ENCODE assay signal across 15 cellular contexts in genomic region chr4:152545088-152545487, GRCh38. TPM values are rescaled to one million over a fixed set of nuclear protein-coding genes. Genes with fewer than 3 reads are reported as not detected.
DNase-seq lines count a peak whose midpoint lies in the region; ATAC-seq and TF ChIP-seq lines count a peak whose summit lies in the region.
"Had no signal": no experiment of that assay in that cellular context is flagged by ENCODE, and none has a peak within 500 bp of the region (broad histone marks: within the 10 kb centered on the region; RNA-seq: fewer than 3 reads in every experiment).

No MANE protein-coding gene starts in this region.

- DNase-seq in CD4-positive, alpha-beta T cell, result no peak
- DNase-seq in CD8-positive, alpha-beta T cell, result no peak
- no peak for DNase-seq in naive thymus-derived CD4-positive, alpha-beta T cell
- DNase-seq in Right ventricle myocardium superior (no peak), right lobe of liver (no peak)
- DNase-seq: ACHN, BE2C, C1 segment of cervical spinal cord, Caco-2, GM23248, HCEC 1CT, IMR-90 had no signal

- no peaks in the 10 kb centered on the region for H3K36me3 ChIP-seq in CD8-positive, alpha-beta T cell (ENCODE audit: insufficient read depth, low read length)
- peaks cover 0 to 4% (median 0%) of the 10 kb centered on the region in 3 experiments for H3K36me3 ChIP-seq in naive thymus-derived CD4-positive, alpha-beta T cell (ENCODE audit: control insufficient read depth in 2 of 3, insufficient read depth in 3 of 3, low read length in 3 of 3)
- H3K36me3 ChIP-seq in right lobe of liver, result no peaks in the 10 kb centered on the region
- H3K36me3 ChIP-seq: BE2C had no signal

- no peak for ATAC-seq in CD4-positive, alpha-beta T cell (ENCODE audit: poor library complexity)
- no peak for ATAC-seq in CD8-positive, alpha-beta T cell
- no peak for ATAC-seq in naive thymus-derived CD4-positive, alpha-beta T cell
- no peak for ATAC-seq in Right ventricle myocardium superior (ENCODE audit: poor library complexity)
- ATAC-seq in GM21447 (IDR thresholded peaks at IDR 0.05; ENCODE audit: unreplicated experiment), result no peak
- no peak for ATAC-seq in right lobe of liver
- ATAC-seq: K562 had no signal

- TF ChIP-seq POLR2A in right lobe of liver (IDR thresholded peaks at IDR 0.05), result no peak

- H3K9me3 ChIP-seq in CD4-positive, alpha-beta T cell (ENCODE audit: control insufficient read depth, low read length), result no peaks in the 10 kb centered on the region
- no peaks in the 10 kb centered on the region for H3K9me3 ChIP-seq in CD8-positive, alpha-beta T cell (ENCODE audit: low read length)
- no peaks in the 10 kb centered on the region for H3K9me3 ChIP-seq in naive thymus-derived CD4-positive, alpha-beta T cell (ENCODE audit: control insufficient read depth in 2 of 3, low read length in 3 of 3)
- H3K9me3 ChIP-seq in right lobe of liver, result no peaks in the 10 kb centered on the region
- H3K9me3 ChIP-seq: BE2C had no signal

- intact Hi-C loops in CD4-positive, alpha-beta T cell (cut with DNase I, micrococcal nuclease), result no loop called here
- intact Hi-C loops in CD8-positive, alpha-beta T cell (cut with DNase I, micrococcal nuclease), result no loop called here
- intact Hi-C loops in naive thymus-derived CD4-positive, alpha-beta T cell (cut with micrococcal nuclease), result no loop called here
- intact Hi-C loops in Right ventricle myocardium superior (cut with DNase I), result no loop called here
- intact Hi-C loops in right lobe of liver (cut with DNase I), result no loop called here

- no peaks in the 10 kb centered on the region for H3K27me3 Mint-ChIP-seq in CD4-positive, alpha-beta T cell
- no peaks in the 10 kb centered on the region for H3K27me3 Mint-ChIP-seq in CD8-positive, alpha-beta T cell (ENCODE audit: low read depth)
- no peaks in the 10 kb centered on the region for H3K27me3 Mint-ChIP-seq in naive thymus-derived CD4-positive, alpha-beta T cell

- H3K27ac Mint-ChIP-seq in CD4-positive, alpha-beta T cell, result peak overlapping the region; percentile 79
- peak overlapping the region; percentile 53 for H3K27ac Mint-ChIP-seq in CD8-positive, alpha-beta T cell
- H3K27ac Mint-ChIP-seq in naive thymus-derived CD4-positive, alpha-beta T cell, result peak overlapping the region in 8 of 9 donors; percentile 15 to 82 (median 53)

- no peak overlapping the region for H3K4me3 ChIP-seq in CD8-positive, alpha-beta T cell (ENCODE audit: low read depth, low read length)
- no peak overlapping the region for H3K4me3 ChIP-seq in naive thymus-derived CD4-positive, alpha-beta T cell (ENCODE audit: low read length)
- H3K4me3 ChIP-seq in right lobe of liver, result no peak overlapping the region
- H3K4me3 ChIP-seq: GM23248, K562 had no signal

- CTCF ChIA-PET in CD4-positive, alpha-beta T cell (lab: Charles Lee), result interaction anchor here (0.9 to 2.1 kb wide), 2 partner anchors 9 kb away, joined by 3 to 7 read pairs; partner anchors contain the start of gene FBXW7
- CTCF ChIA-PET in CD8-positive, alpha-beta T cell (lab: Charles Lee), result interaction anchor here (0.7 kb wide), 1 partner anchor 83 kb away, joined by 3 read pairs; no protein-coding TSS in a partner anchor
- CTCF ChIA-PET in naive thymus-derived CD4-positive, alpha-beta T cell (lab: Charles Lee), result interaction anchor here (1.0 kb wide), 1 partner anchor 8 kb away, joined by 7 read pairs; the partner anchor contains the start of gene FBXW7

- whole genome bisulfite sequencing in right lobe of liver (ENCODE audit: insufficient coverage, low coverage, low lambda C conversion rate, missing lambda C conversion rate), result 78% methylated on average over 2 of the region's 2 CpGs

- H3K4me3 Mint-ChIP-seq in CD4-positive, alpha-beta T cell, result no peak overlapping the region
- no peak overlapping the region for H3K4me3 Mint-ChIP-seq in CD8-positive, alpha-beta T cell
- H3K4me3 Mint-ChIP-seq in naive thymus-derived CD4-positive, alpha-beta T cell, result peak overlapping the region in 1 of 10 donors; percentile 6

- POLR2A ChIA-PET in CD4-positive, alpha-beta T cell (lab: Charles Lee), result interaction anchor here (1.1 to 2.4 kb wide), 3 partner anchors 9 to 44 kb away, joined by 3 to 18 read pairs (median 15); partner anchors contain the start of gene FBXW7
- POLR2A ChIA-PET in CD8-positive, alpha-beta T cell (lab: Charles Lee), result interaction anchor here (0.6 to 1.0 kb wide), 4 partner anchors 8 to 710 kb away, joined by 3 to 8 read pairs (median 3); partner anchors contain the start of gene FBXW7
- POLR2A ChIA-PET in naive thymus-derived CD4-positive, alpha-beta T cell (lab: Charles Lee), result interaction anchor here (0.8 to 0.9 kb wide), 3 partner anchors 8 to 50 kb away, joined by 3 read pairs; partner anchors contain the start of gene FBXW7

- H3K27ac ChIP-seq in CD4-positive, alpha-beta T cell (ENCODE audit: low read depth, low read length), result no peak overlapping the region
- H3K27ac ChIP-seq in CD8-positive, alpha-beta T cell (ENCODE audit: low read depth, low read length), result no peak overlapping the region
- H3K27ac ChIP-seq in VCaP (peak overlapping the region; percentile 65), right lobe of liver (no peak overlapping the region)
- no peak overlapping the region for H3K27ac ChIP-seq in naive thymus-derived CD4-positive, alpha-beta T cell (ENCODE audit: low read depth, low read length)
- H3K27ac ChIP-seq: GM23248 had no signal

- H3K36me3 Mint-ChIP-seq in CD4-positive, alpha-beta T cell (ENCODE audit: low read depth), result no peaks in the 10 kb centered on the region
- H3K36me3 Mint-ChIP-seq in CD8-positive, alpha-beta T cell, result peaks cover 4% of the 10 kb centered on the region
- H3K36me3 Mint-ChIP-seq in naive thymus-derived CD4-positive, alpha-beta T cell, result peaks cover 0 to 9% (median 2%) of the 10 kb centered on the region in 5 donors

- TF ChIP-seq CTCF in CD4-positive, alpha-beta T cell (IDR thresholded peaks at IDR 0.05), result no peak
- no peak for TF ChIP-seq CTCF in CD8-positive, alpha-beta T cell (IDR thresholded peaks at IDR 0.05)
- no peak for TF ChIP-seq CTCF in VCaP (conservative IDR thresholded peaks at IDR 0.05)
- no peak for TF ChIP-seq CTCF in right lobe of liver (IDR thresholded peaks at IDR 0.05)

- peaks cover 33% of the 10 kb centered on the region for H3K4me1 Mint-ChIP-seq in CD4-positive, alpha-beta T cell (ENCODE audit: low read depth)
- H3K4me1 Mint-ChIP-seq in CD8-positive, alpha-beta T cell (ENCODE audit: low read depth), result peaks cover 23% of the 10 kb centered on the region
- peaks cover 5 to 45% (median 27%) of the 10 kb centered on the region in 7 donors for H3K4me1 Mint-ChIP-seq in naive thymus-derived CD4-positive, alpha-beta T cell

- no peaks in the 10 kb centered on the region for H3K9me3 Mint-ChIP-seq in CD4-positive, alpha-beta T cell
- no peaks in the 10 kb centered on the region for H3K9me3 Mint-ChIP-seq in CD8-positive, alpha-beta T cell
- H3K9me3 Mint-ChIP-seq in naive thymus-derived CD4-positive, alpha-beta T cell, result no peaks in the 10 kb centered on the region

- H3K27me3 ChIP-seq in CD4-positive, alpha-beta T cell (ENCODE audit: control insufficient read depth, insufficient read depth, low read length), result no peaks in the 10 kb centered on the region
- no peaks in the 10 kb centered on the region for H3K27me3 ChIP-seq in CD8-positive, alpha-beta T cell (ENCODE audit: insufficient read depth, low read length)
- H3K27me3 ChIP-seq in naive thymus-derived CD4-positive, alpha-beta T cell (ENCODE audit: control insufficient read depth in 2 of 2, insufficient read depth in 2 of 2, low read length in 2 of 2), result no peaks in the 10 kb centered on the region
- H3K27me3 ChIP-seq in right lobe of liver, result no peaks in the 10 kb centered on the region
- H3K27me3 ChIP-seq: BE2C had no signal

- H3K4me1 ChIP-seq in CD8-positive, alpha-beta T cell (ENCODE audit: insufficient read depth, low read length), result no peaks in the 10 kb centered on the region
- H3K4me1 ChIP-seq in naive thymus-derived CD4-positive, alpha-beta T cell (ENCODE audit: control insufficient read depth in 2 of 2, insufficient read depth in 2 of 2, low read length in 2 of 2), result peaks cover 12% of the 10 kb centered on the region in 2 donors
- no peaks in the 10 kb centered on the region for H3K4me1 ChIP-seq in right lobe of liver
- H3K4me1 ChIP-seq: BE2C, Caco-2 had no signal

RNA-seq across cellular contexts. Expression of gene FBXW7, which starts 9.2 kb away (rescaled TPM):
- total RNA-seq in CD4-positive, alpha-beta T cell, result 100 to 1,000 TPM; 128 to 140 TPM
- 100 to 1,000 TPM; 129 to 135 TPM for total RNA-seq in CD8-positive, alpha-beta T cell
- total RNA-seq in naive thymus-derived CD4-positive, alpha-beta T cell, result 100 to 1,000 TPM in 4 of 5 experiments, 10 to 100 TPM in 1; 57.5 to 139 (median 116) TPM
- polyA plus RNA-seq in naive thymus-derived CD4-positive, alpha-beta T cell, result 10 to 100 TPM; 40.4 to 50.5 TPM
- 49.6 TPM for total RNA-seq in Right ventricle myocardium superior
- 10 to 100 TPM; 12.9 to 25.5 (median 17.6) TPM for total RNA-seq in right lobe of liver
